8 cellular contexts compared by ENCODE assay signal in the genomic region with DNA sequence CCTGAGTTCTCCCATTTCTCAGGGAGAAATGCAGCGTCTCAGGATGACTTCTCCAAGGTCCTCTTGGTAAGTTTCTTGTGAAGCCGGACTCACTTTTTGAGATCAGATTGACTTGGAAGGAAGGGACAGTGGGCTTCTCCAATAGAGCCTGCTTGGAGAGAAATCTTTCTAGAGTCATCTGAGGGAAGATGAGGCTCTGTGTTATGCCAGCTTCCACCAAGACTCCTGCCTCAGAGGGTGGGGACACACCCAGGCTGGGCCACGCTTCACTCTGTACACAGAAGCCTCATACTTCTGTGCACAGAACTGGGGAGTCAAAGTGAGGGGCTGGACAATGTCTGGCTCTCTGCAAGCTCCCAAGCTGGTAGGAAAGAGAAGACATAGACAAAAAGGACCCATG. TPM values are rescaled to one million over a fixed set of nuclear protein-coding genes. Genes with fewer than 3 reads are reported as not detected.
DNase-seq lines count a peak whose midpoint lies in the region; ATAC-seq and TF ChIP-seq lines count a peak whose summit lies in the region.
"Had no signal": no experiment of that assay in that cellular context is flagged by ENCODE, and none has a peak within 500 bp of the region (broad histone marks: within the 10 kb centered on the region; RNA-seq: fewer than 3 reads in every experiment).

No MANE protein-coding gene starts in this region.

- H3K4me3 Mint-ChIP-seq in activated naive CD8-positive, alpha-beta T cell = peak overlapping the region; percentile 82

- H3K36me3 Mint-ChIP-seq in activated naive CD8-positive, alpha-beta T cell = no peaks in the 10 kb centered on the region

- TF ChIP-seq EP300 in stomach (IDR thresholded peaks at IDR 0.05) = no peak

- H4K20me1 ChIP-seq in IMR-90 (ENCODE audit: insufficient read depth, low read length) = no peaks in the 10 kb centered on the region

- H2AK9ac ChIP-seq in IMR-90 (replicated peaks; ENCODE audit: low read depth, low read length, poor library complexity) = peak overlapping the region; percentile 1

- peaks cover 67% of the 10 kb centered on the region for H3K4me1 Mint-ChIP-seq in activated naive CD8-positive, alpha-beta T cell (ENCODE audit: low read depth)

- H2BK15ac ChIP-seq in IMR-90 (ENCODE audit: low read depth, low read length) = no peak overlapping the region; the same call in 2 of the 3 replicates

- H3K4me1 ChIP-seq in IMR-90 (ENCODE audit: control insufficient read depth, insufficient read depth, low read length) = peaks cover 26% of the 10 kb centered on the region
- H3K4me1 ChIP-seq in right lobe of liver = peaks cover 0 to 3% (median 0%) of the 10 kb centered on the region in 4 donors
- H3K4me1 ChIP-seq in stomach = peaks cover 36 to 65% (median 50%) of the 10 kb centered on the region in 4 donors

- CTCF ChIA-PET in IMR-90 (lab: Yijun Ruan, JAX) = no interaction called here

- no TSS peak for BruUV-seq in IMR-90 (replicated peaks; lab: Mats Ljungman, UMichigan)

- no peaks in the 10 kb centered on the region for H3K36me3 ChIP-seq in IMR-90 (ENCODE audit: control insufficient read depth, insufficient read depth, low read length)
- no peaks in the 10 kb centered on the region for H3K36me3 ChIP-seq in right lobe of liver
- H3K36me3 ChIP-seq in stomach = no peaks in the 10 kb centered on the region

- TF ChIP-seq CTCF in IMR-90 (conservative IDR thresholded peaks at IDR 0.05; ENCODE audit: low read depth, low read length) = no peak
- no peak for TF ChIP-seq CTCF in right lobe of liver (IDR thresholded peaks at IDR 0.05)
- TF ChIP-seq CTCF in stomach (IDR thresholded peaks at IDR 0.05) = no peak

- peak overlapping the region; percentile 27; the same call in 1 of the 2 replicates for H2BK120ac ChIP-seq in IMR-90 (ENCODE audit: low read depth, low read length)

- H3K9me1 ChIP-seq in IMR-90 (ENCODE audit: insufficient read depth, low read length) = no peaks in the 10 kb centered on the region

- TF ChIP-seq RAD21 in IMR-90 (IDR thresholded peaks at IDR 0.05; ENCODE audit: low read length) = no peak

- WGBS in IMR-90 (ENCODE audit: extremely low coverage in 2 of 2, insufficient read length in 1 of 2), 2 experiments = no CpG with 5 or more reads among the region's 3 CpGs
- 76% methylated on average over 3 of the region's 3 CpGs for WGBS in right lobe of liver (ENCODE audit: insufficient coverage, low coverage, low lambda C conversion rate, missing lambda C conversion rate)
- 48 to 71% (median 54%) methylated on average over 3 of the region's 3 CpGs for WGBS in stomach, 5 donors

- peak overlapping the region; percentile 75; the same call in 1 of the 2 replicates for H3K27ac ChIP-seq in IMR-90 (ENCODE audit: insufficient read depth, low read length)
- H3K27ac ChIP-seq in right lobe of liver = peak overlapping the region in 2 of 3 donors; percentile 53 to 57
- H3K27ac ChIP-seq in stomach = peak overlapping the region; percentile 69 to 93 (median 86)

- intact Hi-C loops in IMR-90 (cut with micrococcal nuclease) (loop anchor here (5.0 kb wide), 2 partner anchors 53 to 98 kb away; no protein-coding TSS in a partner anchor), right lobe of liver (cut with DNase I) (no loop called here), stomach (cut with DNase I; ENCODE audit: low total_unique reads) (no loop called here)

- peak overlapping the region; percentile 99 for H3K27ac Mint-ChIP-seq in activated naive CD8-positive, alpha-beta T cell

- peak overlapping the region; percentile 46 for H2BK5ac ChIP-seq in IMR-90 (ENCODE audit: low read depth, low read length, poor library complexity, severe bottlenecking)

- POLR2A ChIA-PET in IMR-90 (lab: Charles Lee; ENCODE audit: unreplicated experiment) = no interaction called here

- no peak overlapping the region for H3K4me3 ChIP-seq in IMR-90 (ENCODE audit: insufficient read depth, low read depth, low read length)
- H3K4me3 ChIP-seq in right lobe of liver = no peak overlapping the region
- peak overlapping the region in 1 of 4 donors; percentile 6 for H3K4me3 ChIP-seq in stomach

- TF ChIP-seq POLR2A in IMR-90 (IDR thresholded peaks at IDR 0.05; ENCODE audit: low read depth, low read length) (no peak), right lobe of liver (IDR thresholded peaks at IDR 0.05) (no peak), stomach (IDR thresholded peaks at IDR 0.05) (no peak)

- H3K14ac ChIP-seq in IMR-90 (replicated peaks; ENCODE audit: low read depth, low read length) = peak overlapping the region; percentile 78

- peak overlapping the region; percentile 88 for H2AFZ ChIP-seq in IMR-90 (replicated peaks; ENCODE audit: low read length, poor library complexity)

- H4K5ac ChIP-seq in IMR-90 (ENCODE audit: low read depth, low read length) = peak overlapping the region; percentile 86

- no peaks in the 10 kb centered on the region for H3K9me3 Mint-ChIP-seq in activated naive CD8-positive, alpha-beta T cell (ENCODE audit: low read depth)

- H3K9ac ChIP-seq in IMR-90 (ENCODE audit: low read depth, low read length) = peak overlapping the region; percentile 49

- ATAC-seq in IMR-90 (ENCODE audit: low read depth) = no peak
- ATAC-seq in right lobe of liver = no peak
- no peak for ATAC-seq in GM21529 (IDR thresholded peaks at IDR 0.05; ENCODE audit: unreplicated experiment)

- peak overlapping the region; percentile 89 to 98 for H4K8ac ChIP-seq in IMR-90 (ENCODE audit: low read depth in 2 of 2, low read length in 2 of 2)

- DNase-seq in IMR-90 (no peak), right lobe of liver (no peak), stomach (no peak), HuH-7 (ENCODE audit: low spot score) (no peak), NCI-H526 (lab: John Stamatoyannopoulos, UW) (no peak)

- dilution Hi-C loops in IMR-90 (cut with HindIII; ENCODE audit: low sequenced_read_pairs, unreplicated experiment) = no loop called here

- peak overlapping the region; percentile 70 for H3K18ac ChIP-seq in IMR-90 (ENCODE audit: low read depth, low read length)

- H2AK5ac ChIP-seq in IMR-90 (ENCODE audit: low read depth, low read length) = peak overlapping the region; percentile 9; the same call in 1 of the 2 replicates

- peak overlapping the region; percentile 71; the same call in 1 of the 2 replicates for H3K23ac ChIP-seq in IMR-90 (ENCODE audit: low read depth, low read length)

- H3K9me3 ChIP-seq in IMR-90 (ENCODE audit: control insufficient read depth, insufficient read depth, low read length) (no peaks in the 10 kb centered on the region), right lobe of liver (no peaks in the 10 kb centered on the region), stomach (no peaks in the 10 kb centered on the region)

- in situ Hi-C loops in IMR-90 (cut with MboI; ENCODE audit: low sequenced_read_pairs) = no loop called here

- no peak overlapping the region for H3K4me2 ChIP-seq in IMR-90 (ENCODE audit: low read depth, low read length)

- H4K91ac ChIP-seq in IMR-90 (ENCODE audit: insufficient read depth, low read depth, low read length) = peak overlapping the region; percentile 93

- no peak overlapping the region for H2BK20ac ChIP-seq in IMR-90 (ENCODE audit: low read depth, low read length)

- H3K27me3 ChIP-seq in IMR-90 (ENCODE audit: control insufficient read depth, insufficient read depth, low read length) = no peaks in the 10 kb centered on the region
- no peaks in the 10 kb centered on the region for H3K27me3 ChIP-seq in right lobe of liver
- H3K27me3 ChIP-seq in stomach = no peaks in the 10 kb centered on the region

- peak overlapping the region; percentile 82 for H3K4ac ChIP-seq in IMR-90 (ENCODE audit: low read depth, low read length)

- no peaks in the 10 kb centered on the region for H3K79me1 ChIP-seq in IMR-90 (ENCODE audit: low read depth in 1 of 2, low read length in 2 of 2)

- H3K27me3 Mint-ChIP-seq in activated naive CD8-positive, alpha-beta T cell = no peaks in the 10 kb centered on the region

- H3K56ac ChIP-seq in IMR-90 (ENCODE audit: extremely low read depth, insufficient read depth, low read length) = no peak overlapping the region

TF ChIP-seq in IMR-90, 13 proteins besides CTCF, POLR2A, EP300 and RAD21:
- TF ChIP-seq, protein P1, sequence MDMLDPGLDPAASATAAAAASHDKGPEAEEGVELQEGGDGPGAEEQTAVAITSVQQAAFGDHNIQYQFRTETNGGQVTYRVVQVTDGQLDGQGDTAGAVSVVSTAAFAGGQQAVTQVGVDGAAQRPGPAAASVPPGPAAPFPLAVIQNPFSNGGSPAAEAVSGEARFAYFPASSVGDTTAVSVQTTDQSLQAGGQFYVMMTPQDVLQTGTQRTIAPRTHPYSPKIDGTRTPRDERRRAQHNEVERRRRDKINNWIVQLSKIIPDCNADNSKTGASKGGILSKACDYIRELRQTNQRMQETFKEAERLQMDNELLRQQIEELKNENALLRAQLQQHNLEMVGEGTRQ (IDR thresholded peaks at IDR 0.05; ENCODE audit: low read depth, low read length) = no peak
- TF ChIP-seq MXI1 (IDR thresholded peaks at IDR 0.05; ENCODE audit: borderline replicate concordance, low read depth, low read length) (no peak), BHLHE40 (IDR thresholded peaks at IDR 0.05; ENCODE audit: low read depth, low read length) (no peak), RCOR1 (IDR thresholded peaks at IDR 0.05; ENCODE audit: insufficient replicate concordance, low read length) (no peak), NFE2L2 (IDR thresholded peaks at IDR 0.05; ENCODE audit: low read depth, low read length) (no peak), MAFK (IDR thresholded peaks at IDR 0.05; ENCODE audit: low read depth, low read length) (no peak), MAZ (IDR thresholded peaks at IDR 0.05; ENCODE audit: borderline replicate concordance, low read depth, low read length) (no peak)

RNA-seq across cellular contexts. Expression of a gene that starts 5.5 kb away (rescaled TPM):
- total RNA-seq in IMR-90 (2012; rRNA removed) (under 0.01 TPM in 1 of 2 replicates, not detected in the other), right lobe of liver (under 1 TPM in 1 of 6 experiments, not detected in 5; 0.05 TPM), stomach (not detected)
- polyA plus RNA-seq in IMR-90 (2012; rRNA removed) (not detected in 2 replicates), stomach (under 1 TPM in 1 of 3 donors, not detected in 2; 0.03 TPM)
- not detected in 2 replicates for polyA plus RNA-seq in IMR-90 (2012; cell fraction: cytosol; rRNA removed)
- polyA plus RNA-seq in IMR-90 (2012; cell fraction: nucleus; rRNA removed; ENCODE audit: low replicate concordance) = not detected in 2 replicates
- total RNA-seq: fibroblast of villous mesenchyme had no signal

RNA-seq across cellular contexts. Expression of a gene that starts 59.3 kb away (rescaled TPM):
- total RNA-seq in IMR-90 (2012; rRNA removed) (5.0 and 5.3 TPM in 2 replicates), right lobe of liver (10 to 100 TPM in 3 of 6 experiments, 1 to 10 TPM in 3; 6.1 to 17.1 (median 10.1) TPM), stomach (100 to 1,000 TPM in 1 of 5 donors, 10 to 100 TPM in 4; 14.7 to 103 (median 16.5) TPM)
- polyA plus RNA-seq in IMR-90 (2012; rRNA removed) (23.8 and 25.1 TPM in 2 replicates), stomach (10 to 100 TPM; 14.2 to 21.7 (median 15.9) TPM)
- polyA plus RNA-seq in IMR-90 (2012; cell fraction: cytosol; rRNA removed) = 17.6 and 24.1 TPM in 2 replicates
- polyA plus RNA-seq in IMR-90 (2012; cell fraction: nucleus; rRNA removed; ENCODE audit: low replicate concordance) = 10.6 and 25.6 TPM in 2 replicates
